In the genomic region with DNA sequence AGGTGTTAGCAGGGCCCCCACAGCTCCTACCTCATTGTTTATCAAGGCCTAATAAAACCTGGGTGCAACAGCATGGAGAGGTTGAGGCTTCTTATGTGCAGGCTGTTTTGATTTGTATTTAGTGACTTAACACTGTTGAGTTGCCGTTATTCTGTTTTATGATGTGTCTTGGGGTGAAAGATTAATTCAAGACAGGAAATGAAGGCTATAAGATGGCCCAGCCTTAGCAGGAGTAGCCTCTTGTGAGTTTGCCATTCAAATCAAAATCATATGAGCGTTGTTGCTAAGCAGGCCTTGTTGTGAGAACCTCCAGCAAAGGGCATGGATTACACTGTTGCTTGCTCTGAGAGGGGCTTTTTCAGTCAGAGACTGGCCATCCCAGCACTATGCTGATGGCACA, we compare ENCODE assay signal across 16 cellular contexts. TPM values are rescaled to one million over a fixed set of nuclear protein-coding genes. Genes with fewer than 3 reads are reported as not detected.
DNase-seq lines count a peak whose midpoint lies in the region; ATAC-seq and TF ChIP-seq lines count a peak whose summit lies in the region.
"Had no signal": no experiment of that assay in that cellular context is flagged by ENCODE, and none has a peak within 500 bp of the region (broad histone marks: within the 10 kb centered on the region; RNA-seq: fewer than 3 reads in every experiment).

No MANE protein-coding gene starts in this region.

- H3K36me3 ChIP-seq in esophagus muscularis mucosa, result no peaks in the 10 kb centered on the region
- peaks cover 0 to 12% of the 10 kb centered on the region in 2 donors for H3K36me3 ChIP-seq in stomach smooth muscle (ENCODE audit: control insufficient read depth in 2 of 2, insufficient read depth in 2 of 2, low read length in 2 of 2)
- H3K36me3 ChIP-seq: prostate gland had no signal

- TF ChIP-seq POLR2A in esophagus muscularis mucosa (IDR thresholded peaks at IDR 0.05; ENCODE audit: low read depth), result no peak

- intact Hi-C loops in esophagus muscularis mucosa (cut with DNase I), result no loop called here

- H3K4me3 Mint-ChIP-seq in T-cell, result no peak overlapping the region
- H3K4me3 Mint-ChIP-seq: brain had no signal

- H3K9me3 ChIP-seq in esophagus muscularis mucosa, result no peaks in the 10 kb centered on the region
- H3K9me3 ChIP-seq in stomach smooth muscle (ENCODE audit: control insufficient read depth in 2 of 2, low read length in 2 of 2), result no peaks in the 10 kb centered on the region
- H3K9me3 ChIP-seq: prostate gland, SJSA1 had no signal

- ATAC-seq in T-cell (replicated peaks in 1 of 4) (no peak), GM21529 (IDR thresholded peaks at IDR 0.05; ENCODE audit: unreplicated experiment) (no peak)
- ATAC-seq: naive thymus-derived CD8-positive, alpha-beta T cell had no signal

- no peak for TF ChIP-seq EP300 in esophagus muscularis mucosa (IDR thresholded peaks at IDR 0.05)

- DNase-seq in HT-29 (ENCODE audit: low spot score) (peak; percentile 50), T-cell (no peak), esophagus muscularis mucosa (ENCODE audit: extremely low spot score) (no peak), NCI-H1436 (lab: John Stamatoyannopoulos, UW) (no peak), HUDEP-2 (lab: John Stamatoyannopoulos, UW; ENCODE audit: unreplicated experiment in 76 of 76) (no peak)
- DNase-seq: activated CD8-positive, alpha-beta memory T cell treated with anti-CD3 and anti-CD28 coated beads for 24 hours; activated gamma-delta T cell treated with Interleukin-2 at 50 U/mL for 16 hours; C1 segment of cervical spinal cord; DMS79; effector CD8-positive, alpha-beta T cell; naive thymus-derived CD8-positive, alpha-beta T cell had no signal

- no peak overlapping the region for H3K9ac ChIP-seq in stomach smooth muscle (ENCODE audit: low read length in 2 of 2)

- peaks cover 54 to 61% (median 57%) of the 10 kb centered on the region in 3 donors for H3K4me1 Mint-ChIP-seq in T-cell

- peaks cover 71 to 79% (median 73%) of the 10 kb centered on the region in 4 donors for H3K4me1 ChIP-seq in esophagus muscularis mucosa
- H3K4me1 ChIP-seq in stomach smooth muscle (ENCODE audit: control insufficient read depth, insufficient read depth, low read length), result peaks cover 75% of the 10 kb centered on the region

- POLR2A ChIA-PET in T-cell (lab: Charles Lee), result no interaction called here

- H3K27me3 ChIP-seq in esophagus muscularis mucosa (no peaks in the 10 kb centered on the region), stomach smooth muscle (ENCODE audit: control insufficient read depth in 1 of 2, insufficient read depth in 2 of 2, low read length in 2 of 2) (no peaks in the 10 kb centered on the region)
- H3K27me3 ChIP-seq: SJSA1 had no signal

- no peak overlapping the region for H3K4me3 ChIP-seq in esophagus muscularis mucosa
- no peak overlapping the region for H3K4me3 ChIP-seq in stomach smooth muscle (ENCODE audit: low read length in 2 of 2)
- H3K4me3 ChIP-seq: prostate gland, SJSA1 had no signal

- H3K27me3 Mint-ChIP-seq in T-cell, result no peaks in the 10 kb centered on the region
- H3K27me3 Mint-ChIP-seq: naive thymus-derived CD8-positive, alpha-beta T cell had no signal

- H3K27ac Mint-ChIP-seq in T-cell, result peak overlapping the region; percentile 24 to 56

- TF ChIP-seq CTCF in esophagus muscularis mucosa (IDR thresholded peaks at IDR 0.05), result no peak

- H3K36me3 Mint-ChIP-seq in T-cell, result no peaks in the 10 kb centered on the region
- H3K36me3 Mint-ChIP-seq: brain had no signal

- H3K27ac ChIP-seq in esophagus muscularis mucosa (replicated peaks in 1 of 4) (peak overlapping the region; percentile 84 to 89 (median 86)), stomach smooth muscle (ENCODE audit: low read length) (peak overlapping the region; percentile 49)
- H3K27ac ChIP-seq: prostate gland, SJSA1 had no signal

- CTCF ChIA-PET in T-cell (lab: Charles Lee), result interaction anchor here in 1 of 2 donors (0.6 kb wide), 1 partner anchor 94 kb away, joined by 3 read pairs; no protein-coding TSS in a partner anchor

- 89% methylated on average over 2 of the region's 2 CpGs for WGBS in esophagus muscularis mucosa

- no peaks in the 10 kb centered on the region for H3K9me3 Mint-ChIP-seq in T-cell
- H3K9me3 Mint-ChIP-seq: brain; naive thymus-derived CD8-positive, alpha-beta T cell had no signal

RNA-seq across cellular contexts. Expression of gene MICAL2, which starts 31.8 kb away (rescaled TPM):
- total RNA-seq in HT-29 (2014; rRNA removed; shearing (Covaris generic)), result 150 and 153 TPM in 2 replicates
- total RNA-seq in T-cell (10 to 100 TPM; 13.7 to 38.7 (median 22.9) TPM), esophagus muscularis mucosa (100 to 1,000 TPM; 195 to 499 (median 259) TPM)
